ENCODE assay signal across 8 cellular contexts in the genomic region with DNA sequence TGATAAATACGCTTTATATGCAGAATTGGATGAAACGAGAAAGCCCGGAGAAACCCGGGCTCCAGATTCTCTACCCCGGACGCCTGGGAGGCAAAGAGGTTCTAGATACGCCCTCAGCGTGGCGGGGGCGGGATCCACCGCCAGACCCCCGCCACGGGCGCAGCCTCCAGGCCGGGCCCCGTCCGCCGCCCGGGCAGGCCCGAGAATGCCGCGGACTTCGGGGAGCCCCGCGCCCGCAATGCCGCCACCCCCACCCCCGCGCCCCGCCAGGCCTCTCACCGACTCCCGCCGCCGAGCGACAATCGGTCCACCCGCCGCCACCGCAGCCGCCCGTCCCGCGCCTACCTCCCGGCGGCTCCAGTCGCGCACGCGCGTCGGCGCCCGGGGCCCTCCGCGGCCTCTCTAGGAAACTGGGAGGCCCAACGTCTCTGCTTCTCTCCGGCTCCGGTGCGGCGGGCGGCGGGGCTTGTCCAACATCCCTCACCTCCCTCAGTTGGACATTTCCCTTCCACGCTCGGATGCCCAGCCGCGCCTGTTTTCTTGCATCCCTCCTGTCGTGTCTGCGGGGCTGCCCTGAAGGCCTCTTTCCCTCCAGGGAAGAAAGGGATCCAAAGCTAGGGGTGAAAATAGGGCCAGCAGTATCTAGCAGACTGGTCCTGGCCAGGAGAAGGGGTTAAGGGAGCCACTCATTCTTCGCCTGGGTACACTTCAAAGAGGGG. TPM values are rescaled to one million over a fixed set of nuclear protein-coding genes. Genes with fewer than 3 reads are reported as not detected.
DNase-seq lines count a peak whose midpoint lies in the region; ATAC-seq and TF ChIP-seq lines count a peak whose summit lies in the region.

Gene ZNF445, minus strand, starts transcription at position 359 of the 719 bp plus-strand sequence. CDS start 22,121 bp downstream, outside the sequence.

- peaks cover 42% of the 10 kb centered on the region for H3K4me1 Mint-ChIP-seq in CD8-positive, alpha-beta T cell (ENCODE audit: low read depth)

- peak within 1 kb of the TSS; percentile 95 for H3K4me3 Mint-ChIP-seq in CD8-positive, alpha-beta T cell

- H3K4me1 ChIP-seq in CD8-positive, alpha-beta T cell (ENCODE audit: insufficient read depth, low read length), result peaks cover 16% of the 10 kb centered on the region
- H3K4me1 ChIP-seq in OCI-LY7 (ENCODE audit: insufficient read depth, low read length, poor library complexity, severe bottlenecking), result peaks cover 7% of the 10 kb centered on the region

- H3K27me3 Mint-ChIP-seq in CD8-positive, alpha-beta T cell (ENCODE audit: low read depth), result no peaks in the 10 kb centered on the region

- H3K27me3 ChIP-seq in CD8-positive, alpha-beta T cell (ENCODE audit: insufficient read depth, low read length), result no peaks in the 10 kb centered on the region

- CTCF ChIA-PET in CD8-positive, alpha-beta T cell (lab: Charles Lee), result no interaction called here
- CTCF ChIA-PET in OCI-LY7 (lab: Charles Lee; ENCODE audit: unreplicated experiment), result interaction anchor here (0.6 kb wide), 1 partner anchor 284 kb away, joined by 3 read pairs; the partner anchor contains the start of gene KIAA1143

- H3K9me3 Mint-ChIP-seq in CD8-positive, alpha-beta T cell, result no peaks in the 10 kb centered on the region

- ATAC-seq in CD8-positive, alpha-beta T cell, result peak; percentile 87
- ATAC-seq in GM19463 (IDR thresholded peaks at IDR 0.05; ENCODE audit: unreplicated experiment), result peak; percentile 87

- H3K4me2 ChIP-seq in OCI-LY7 (ENCODE audit: low read length), result peak within 1 kb of the TSS; percentile 81

- peak; percentile 46 to 86 (median 73) for DNase-seq in CD8-positive, alpha-beta T cell
- peak; percentile 68 for DNase-seq in HT-29 (ENCODE audit: low spot score)
- DNase-seq in OCI-LY7 (ENCODE audit: low spot score), result peak; percentile 67
- peak; percentile 61 for DNase-seq in activated T-cell treated with anti-CD3 and anti-CD28 coated beads for 1 hour (ENCODE audit: low read depth)
- DNase-seq in epithelial cell of prostate (ENCODE audit: low read depth, low spot score), result no peak
- peak; percentile 75 for DNase-seq in mucosa of gallbladder (ENCODE audit: low spot score)
- DNase-seq in stimulated activated CD8-positive, alpha-beta memory T cell treated with anti-CD3 and anti-CD28 coated beads, Interleukin-4, amount 100 ng/mL, for 1 hour (ENCODE audit: low read depth in 2 of 2, low spot score in 1 of 2), result peak; percentile 31 to 57

- peak within 1 kb of the TSS; percentile 75 for H2AFZ ChIP-seq in OCI-LY7 (ENCODE audit: low read length)

- H3K9me3 ChIP-seq in CD8-positive, alpha-beta T cell (ENCODE audit: low read length), result no peaks in the 10 kb centered on the region
- H3K9me3 ChIP-seq in OCI-LY7 (ENCODE audit: low read length), result no peaks in the 10 kb centered on the region

- H3K36me3 Mint-ChIP-seq in CD8-positive, alpha-beta T cell, result peaks cover 3% of the 10 kb centered on the region

- H3K9me2 ChIP-seq in OCI-LY7 (ENCODE audit: insufficient read depth, low read length), result no peaks in the 10 kb centered on the region

- H3K4me3 ChIP-seq in CD8-positive, alpha-beta T cell (ENCODE audit: low read depth, low read length), result peak within 1 kb of the TSS; percentile 48
- H3K4me3 ChIP-seq in OCI-LY7 (ENCODE audit: low read depth, low read length, poor library complexity, severe bottlenecking), result peak within 1 kb of the TSS; percentile 73

- no peaks in the 10 kb centered on the region for H4K20me1 ChIP-seq in OCI-LY7 (ENCODE audit: insufficient read depth, low read length)

- POLR2A ChIA-PET in CD8-positive, alpha-beta T cell (lab: Charles Lee), result interaction anchor here (0.7 to 2.5 kb wide), 3 partner anchors 33 to 207 kb away, joined by 3 to 20 read pairs (median 3); partner anchors contain the start of gene TCAIM
- POLR2A ChIA-PET in OCI-LY7 (lab: Charles Lee), result interaction anchor here (0.5 kb wide), 1 partner anchor 1172 kb away, joined by 5 read pairs; no protein-coding TSS in a partner anchor

- H3K27ac Mint-ChIP-seq in CD8-positive, alpha-beta T cell, result peak within 1 kb of the TSS; percentile 87

- intact Hi-C loops in CD8-positive, alpha-beta T cell (cut with DNase I, micrococcal nuclease), result loop anchor here (1.0 to 10.0 kb wide), 9 partner anchors 33 to 499 kb away; partner anchors contain the start of genes KIAA1143 (in 2 of the 2), KIF15 (in 2 of the 2), TCAIM (in 2 of the 2) and EXOSC7 (in 1 of the 2)
- intact Hi-C loops in OCI-LY7 (cut with micrococcal nuclease; ENCODE audit: unreplicated experiment), result loop anchor here (2.0 kb wide), 1 partner anchor 33 kb away; no protein-coding TSS in a partner anchor

- H3K36me3 ChIP-seq in CD8-positive, alpha-beta T cell (ENCODE audit: insufficient read depth, low read length), result no peaks in the 10 kb centered on the region
- H3K36me3 ChIP-seq in OCI-LY7 (ENCODE audit: insufficient read depth, low read length), result no peaks in the 10 kb centered on the region

- peaks cover 9% of the 10 kb centered on the region; the same call in 1 of the 2 replicates for H3K79me2 ChIP-seq in OCI-LY7 (ENCODE audit: insufficient read depth, low read depth, low read length)

- no TSS peak for BruUV-seq in OCI-LY7 (replicated peaks; lab: Mats Ljungman, UMichigan)

- no peak for TF ChIP-seq CTCF in CD8-positive, alpha-beta T cell (IDR thresholded peaks at IDR 0.05)
- no peak for TF ChIP-seq CTCF in OCI-LY7 (conservative IDR thresholded peaks at IDR 0.05; ENCODE audit: low read length)

- peak within 1 kb of the TSS; percentile 16 for H3K27ac ChIP-seq in CD8-positive, alpha-beta T cell (ENCODE audit: low read depth, low read length)
- no peak within 1 kb of the TSS for H3K27ac ChIP-seq in OCI-LY7 (ENCODE audit: low read depth, low read length, poor library complexity, severe bottlenecking)
- H3K27ac ChIP-seq in epithelial cell of prostate, result peak within 1 kb of the TSS; percentile 5

RNA-seq across cellular contexts. Expression of gene ZNF445, which starts in this region (rescaled TPM):
- total RNA-seq in CD8-positive, alpha-beta T cell, result 1 to 10 TPM; 4.8 to 5.2 TPM
- 2.1 and 2.7 TPM in 2 replicates for total RNA-seq in HT-29 (2014; rRNA removed; shearing (Covaris generic))
- total RNA-seq in OCI-LY7 (2014; rRNA removed; shearing (Covaris generic)), result 3.4 TPM in 2 replicates
- total RNA-seq in OCI-LY7 (2022) (11.7 and 13.4 TPM in 2 replicates), mucosa of gallbladder (28.0 TPM)
